8 cellular contexts compared by ENCODE assay signal in genomic region chr4:56902703-56903102, GRCh38.
"Had no signal": no experiment of that assay in that cellular context is flagged by ENCODE, and none has a peak within 500 bp of the region (broad histone marks: within the 10 kb centered on the region; RNA-seq: fewer than 3 reads in every experiment).

No MANE protein-coding gene starts in this region.

- H3K27ac ChIP-seq: GM23248, HL-60 had no signal

- H3K9ac ChIP-seq: GM23248 had no signal

- ATAC-seq: HepG2 had no signal

- H3K4me3 ChIP-seq: GM23248 had no signal

- H3K4me3 Mint-ChIP-seq: HFFc6, IgD-negative memory B cell had no signal

- H3K27ac Mint-ChIP-seq: HFFc6 had no signal

- H2AFZ ChIP-seq: GM23248 had no signal

- H3K9me3 Mint-ChIP-seq: HFFc6, IgD-negative memory B cell had no signal

- H3K36me3 Mint-ChIP-seq: IgD-negative memory B cell had no signal

- DNase-seq: GM23248, HCEC 1CT, HFFc6, Kasumi-1, KG1 had no signal
